Comparison of ENCODE assay signal across 8 cellular contexts in genomic region chr15:51620647-51621046, GRCh38. TPM values are rescaled to one million over a fixed set of nuclear protein-coding genes. Genes with fewer than 3 reads are reported as not detected.
A peak's percentile ranks its signal among the peaks of the same experiment; 100 is the strongest.
DNase-seq lines count a peak whose midpoint lies in the region; ATAC-seq and TF ChIP-seq lines count a peak whose summit lies in the region.

No MANE protein-coding gene starts in this region.

- H3K27ac Mint-ChIP-seq in activated B cell treated with CpG ODN at 0.5 μM for 24 hours = no peak overlapping the region

- H3K27me3 ChIP-seq in neural cell (ENCODE audit: insufficient read depth, low read depth, low read length) (no peaks in the 10 kb centered on the region), ovary (no peaks in the 10 kb centered on the region)

- no peak for TF ChIP-seq RAD21 in neural cell (conservative IDR thresholded peaks at IDR 0.05)

- H4K20me1 ChIP-seq in neural cell (ENCODE audit: insufficient read depth) = no peaks in the 10 kb centered on the region

- intact Hi-C loops in activated B cell treated with CpG ODN at 0.5 μM for 24 hours (cut with micrococcal nuclease) = loop anchor here (2.0 kb wide), 1 partner anchor 84 kb away; no protein-coding TSS in a partner anchor
- intact Hi-C loops in posterior vena cava (cut with DNase I) = no loop called here
- intact Hi-C loops in ovary (cut with DNase I) = no loop called here

- H3K9me3 ChIP-seq in neural cell (ENCODE audit: low read length) (no peaks in the 10 kb centered on the region), ovary (no peaks in the 10 kb centered on the region)

- peak overlapping the region; percentile 91 for H3K4me2 ChIP-seq in neural cell (ENCODE audit: low read length)

- CTCF ChIA-PET in activated B cell treated with CpG ODN at 0.5 μM for 24 hours (lab: Charles Lee) = interaction anchor here (1.3 to 3.5 kb wide), 3 partner anchors 19 to 155 kb away, joined by 3 to 12 read pairs (median 4); no protein-coding TSS in a partner anchor

- no peaks in the 10 kb centered on the region for H3F3A ChIP-seq in neural cell (ENCODE audit: insufficient read depth, low read length, poor library complexity, severe bottlenecking)

- POLR2A ChIA-PET in activated B cell treated with CpG ODN at 0.5 μM for 24 hours (lab: Charles Lee) = no interaction called here

- H3K4me3 ChIP-seq in neural cell (ENCODE audit: low read length) = peak overlapping the region; percentile 94
- no peak overlapping the region for H3K4me3 ChIP-seq in ovary

- TF ChIP-seq CTCF in activated B cell treated with CpG ODN at 0.5 μM for 24 hours (IDR thresholded peaks at IDR 0.05) = no peak
- TF ChIP-seq CTCF in neural cell (IDR thresholded peaks at IDR 0.05; ENCODE audit: poor library complexity, severe bottlenecking) = no peak
- TF ChIP-seq CTCF in ovary (IDR thresholded peaks at IDR 0.05) = no peak

- no peaks in the 10 kb centered on the region for H3K4me1 ChIP-seq in ovary (ENCODE audit: insufficient read depth)

- H3K79me2 ChIP-seq in neural cell (replicated peaks; ENCODE audit: insufficient read depth, low read length) = peaks cover 54% of the 10 kb centered on the region

- H2AFZ ChIP-seq in neural cell (ENCODE audit: low read depth, low read length) = no peak overlapping the region

- H3K36me3 ChIP-seq in neural cell (ENCODE audit: insufficient read depth, low read length) (no peaks in the 10 kb centered on the region), ovary (no peaks in the 10 kb centered on the region)

- DNase-seq in activated B cell treated with CpG ODN at 0.5 μM for 24 hours (no peak), posterior vena cava (ENCODE audit: low spot score) (no peak), ovary (no peak)

- H3K27ac ChIP-seq in neural cell (ENCODE audit: low read length) = peak overlapping the region; percentile 88
- no peak overlapping the region for H3K27ac ChIP-seq in ovary

- H3K4me3 Mint-ChIP-seq in activated B cell treated with CpG ODN at 0.5 μM for 24 hours = peak overlapping the region; percentile 57

- no peaks in the 10 kb centered on the region for H3K9me3 Mint-ChIP-seq in activated B cell treated with CpG ODN at 0.5 μM for 24 hours

- peak overlapping the region; percentile 94 for H3K9ac ChIP-seq in neural cell (ENCODE audit: low read length)

- no peaks in the 10 kb centered on the region for H3K9me2 ChIP-seq in neural cell (ENCODE audit: insufficient read depth, low read length)

- H3K36me3 Mint-ChIP-seq in activated B cell treated with CpG ODN at 0.5 μM for 24 hours (ENCODE audit: low read depth) = no peaks in the 10 kb centered on the region

- H3K27me3 Mint-ChIP-seq in activated B cell treated with CpG ODN at 0.5 μM for 24 hours = peaks cover 5% of the 10 kb centered on the region

- TF ChIP-seq EP300 in neural cell (conservative IDR thresholded peaks at IDR 0.05; ENCODE audit: poor library complexity, severe bottlenecking) (no peak), ovary (IDR thresholded peaks at IDR 0.05) (no peak)

- H3K4me1 Mint-ChIP-seq in activated B cell treated with CpG ODN at 0.5 μM for 24 hours = peaks cover 36% of the 10 kb centered on the region

- TF ChIP-seq POLR2A in ovary (IDR thresholded peaks at IDR 0.05) = no peak

- peak; percentile 34 for ATAC-seq in GM18499 (IDR thresholded peaks at IDR 0.05; ENCODE audit: insufficient read depth, unreplicated experiment)
- peak; percentile 32 for ATAC-seq in HG03378 (IDR thresholded peaks at IDR 0.05; ENCODE audit: unreplicated experiment)
- ATAC-seq in activated B cell treated with CpG ODN at 0.5 μM for 24 hours (ENCODE audit: low read depth) = no peak
- no peak for ATAC-seq in HG03354 (IDR thresholded peaks at IDR 0.05; ENCODE audit: poor library complexity, severe bottlenecking, unreplicated experiment)
- ATAC-seq in HG02852 (IDR thresholded peaks at IDR 0.05; ENCODE audit: unreplicated experiment) = no peak

- WGBS in ovary, 3 donors = 79 to 85% (median 83%) methylated on average over 4 of the region's 4 CpGs

TF ChIP-seq in neural cell, 6 proteins besides CTCF, POLR2A, EP300 and RAD21:
- no peak for TF ChIP-seq POLR2AphosphoS5 (IDR thresholded peaks at IDR 0.05)
- no peak for TF ChIP-seq SMC3 (conservative IDR thresholded peaks at IDR 0.05; ENCODE audit: poor library complexity)
- TF ChIP-seq EZH2 (IDR thresholded peaks at IDR 0.05; ENCODE audit: borderline replicate concordance, insufficient read depth, low read length, poor library complexity, severe bottlenecking) = no peak
- no peak for TF ChIP-seq TAF1 (IDR thresholded peaks at IDR 0.05; ENCODE audit: low read depth)
- TF ChIP-seq MXI1 (conservative IDR thresholded peaks at IDR 0.05; ENCODE audit: poor library complexity, severe bottlenecking) = no peak
- TF ChIP-seq REST (IDR thresholded peaks at IDR 0.05; ENCODE audit: borderline replicate concordance) = no peak
TF ChIP-seq in neural cell: peak in this region for 0.

RNA-seq across cellular contexts. Expression of gene DMXL2, which starts 1.9 kb away (rescaled TPM):
- total RNA-seq in activated B cell treated with CpG ODN at 0.5 μM for 24 hours (5.3 and 6.1 TPM in 2 replicates), posterior vena cava (10 to 100 TPM; 23.2 to 31.5 TPM), ovary (10 to 100 TPM; 12.1 to 28.5 (median 16.1) TPM)
- polyA plus RNA-seq in neural cell (147 and 176 TPM in 2 replicates), ovary (10 to 100 TPM in 1 of 2 donors, 1 to 10 TPM in 1; 9.1 to 17.6 TPM)
- 213 and 220 TPM in 2 replicates for polyA minus RNA-seq in neural cell

Comparison
In these comparisons a context has a peak if more than half of its experiments do, and no peak if none do; other contexts are left out.
1. ATAC-seq: peak in GM18499 (single experiment) and HG03378 (single experiment); none in activated B cell treated with CpG ODN at 0.5 μM for 24 hours (single experiment), HG03354 (single experiment) and HG02852 (single experiment).